In the genomic region with DNA sequence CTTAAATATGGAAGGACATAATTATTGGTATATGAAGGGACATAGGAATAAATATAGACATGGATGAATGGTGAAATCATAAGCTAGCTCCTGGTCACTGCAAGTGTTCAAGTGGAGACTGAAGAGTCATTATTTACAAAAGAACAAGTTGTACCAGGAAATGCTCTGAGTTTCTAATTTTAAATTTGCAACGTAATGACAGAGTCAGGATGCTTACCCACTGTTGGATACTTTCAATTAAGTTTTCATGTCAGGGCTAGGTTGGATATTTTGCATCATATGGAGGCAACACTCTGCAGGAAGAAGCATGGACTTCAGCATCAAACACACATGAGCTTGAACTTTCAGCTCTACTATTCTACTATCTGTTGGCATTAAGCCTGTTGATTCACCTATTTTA, we compare ENCODE assay signal across 15 cellular contexts.
DNase-seq lines count a peak whose midpoint lies in the region; ATAC-seq and TF ChIP-seq lines count a peak whose summit lies in the region.
"Had no signal": no experiment of that assay in that cellular context is flagged by ENCODE, and none has a peak within 500 bp of the region (broad histone marks: within the 10 kb centered on the region; RNA-seq: fewer than 3 reads in every experiment).

No MANE protein-coding gene starts in this region.

- peak overlapping the region; percentile 48 for H3K9ac ChIP-seq in PC-3 (ENCODE audit: low read length)

- CTCF ChIA-PET in PC-3 (lab: Charles Lee) (no interaction called here), Caco-2 (lab: Charles Lee) (no interaction called here)

- ATAC-seq in PC-3 (peak; percentile 60), mucosa of descending colon (peak; percentile 52)
- no peak for ATAC-seq in activated CD4-positive, CD25-positive, alpha-beta regulatory T cell treated with anti-CD3 and anti-CD28 coated beads, Interleukin-2, amount 50 U/mL, for 24 hours
- ATAC-seq: stimulated activated naive CD8-positive, alpha-beta T cell treated with anti-CD3 and anti-CD28 coated beads, Interleukin-15, Interleukin-2, amounts not matched to agents 100 U/mL and 50 U/mL, for 24 hours had no signal

- H3K9me3 Mint-ChIP-seq in Caco-2 (ENCODE audit: unreplicated experiment): no peaks in the 10 kb centered on the region
- H3K9me3 Mint-ChIP-seq: activated naive CD8-positive, alpha-beta T cell treated with anti-CD3 and anti-CD28 coated beads for 36 hours had no signal

- no peak for TF ChIP-seq CTCF in PC-3 (conservative IDR thresholded peaks at IDR 0.05; ENCODE audit: low read depth, low read length)
- TF ChIP-seq CTCF in epithelial cell of esophagus (IDR thresholded peaks at IDR 0.05; ENCODE audit: insufficient read depth, low read depth, low read length, missing control alignments): no peak
- TF ChIP-seq CTCF in mucosa of descending colon (IDR thresholded peaks at IDR 0.05): no peak
- no peak for TF ChIP-seq CTCF in Caco-2 (IDR thresholded peaks at IDR 0.05; ENCODE audit: insufficient read depth in 1 of 2, low read depth in 1 of 2, low read length in 1 of 2, severe bottlenecking in 1 of 2, unreplicated experiment in 1 of 2)

- no peak overlapping the region for H2AFZ ChIP-seq in PC-3 (ENCODE audit: low read length)

- H3K4me3 ChIP-seq in PC-3 (ENCODE audit: low read length) (peak overlapping the region; percentile 50), epithelial cell of esophagus (ENCODE audit: low read length) (no peak overlapping the region), mucosa of descending colon (no peak overlapping the region), Caco-2 (ENCODE audit: low read depth, low read length) (no peak overlapping the region)
- H3K4me3 ChIP-seq: HAP-1 had no signal

- peaks cover 4% of the 10 kb centered on the region for H3F3A ChIP-seq in PC-3 (ENCODE audit: low read length, unreplicated experiment)

- no peak overlapping the region for H3K27ac Mint-ChIP-seq in Caco-2 (ENCODE audit: unreplicated experiment)
- H3K27ac Mint-ChIP-seq: activated naive CD8-positive, alpha-beta T cell treated with anti-CD3 and anti-CD28 coated beads for 36 hours; progenitor cell of endocrine pancreas had no signal

- no peaks in the 10 kb centered on the region for H3K27me3 ChIP-seq in PC-3 (ENCODE audit: low read length)
- no peaks in the 10 kb centered on the region for H3K27me3 ChIP-seq in Caco-2 (replicated peaks; ENCODE audit: control insufficient read depth, insufficient read depth, low read length)

- H3K27me3 Mint-ChIP-seq in Caco-2 (ENCODE audit: insufficient read depth, unreplicated experiment): no peaks in the 10 kb centered on the region
- H3K27me3 Mint-ChIP-seq: progenitor cell of endocrine pancreas had no signal

- intact Hi-C loops in PC-3 (cut with micrococcal nuclease) (no loop called here), mucosa of descending colon (cut with DNase I, micrococcal nuclease) (no loop called here), Caco-2 (cut with micrococcal nuclease; ENCODE audit: unreplicated experiment) (no loop called here)

- H3K79me2 ChIP-seq in PC-3 (ENCODE audit: low read length): no peaks in the 10 kb centered on the region

- H3K27ac ChIP-seq in PC-3 (ENCODE audit: low read length): peak overlapping the region; percentile 94

- peak; percentile 98 for DNase-seq in DMS53 treated with DMSO at 0.1 percent for 48 hours (lab: John Stamatoyannopoulos, UW; ENCODE audit: unreplicated experiment)
- peak; percentile 87 for DNase-seq in PC-3
- peak; percentile 91 for DNase-seq in epithelial cell of esophagus (ENCODE audit: low read depth)
- no peak for DNase-seq in mucosa of descending colon
- DNase-seq in Caco-2: no peak
- DNase-seq in activated CD4-positive, alpha-beta T cell treated with anti-CD3 and anti-CD28 coated beads for 1 hour: no peak
- DNase-seq in stimulated activated naive CD4-positive, alpha-beta T cell (lab: John Stamatoyannopoulos, UW): no peak
- DNase-seq: activated naive CD8-positive, alpha-beta T cell treated with anti-CD3 and anti-CD28 coated beads for 36 hours; hippocampal formation; midbrain; stimulated activated CD4-positive, alpha-beta T cell treated with anti-CD3 and anti-CD28 coated beads, Interleukin-4, amount 100 ng/mL, for 4 hours; stimulated activated naive CD8-positive, alpha-beta T cell treated with anti-CD3 and anti-CD28 coated beads, Interleukin-15, Interleukin-2, amounts not matched to agents 100 U/mL and 50 U/mL, for 24 hours had no signal

- BruUV-seq in PC-3 (replicated peaks; lab: Mats Ljungman, UMichigan): TSS peak; percentile 85
- no TSS peak for BruUV-seq in Caco-2 (replicated peaks; lab: Mats Ljungman, UMichigan)

- no peak overlapping the region for H3K4me3 Mint-ChIP-seq in Caco-2 (ENCODE audit: unreplicated experiment)
- H3K4me3 Mint-ChIP-seq: activated naive CD8-positive, alpha-beta T cell treated with anti-CD3 and anti-CD28 coated beads for 36 hours had no signal

- H3K4me2 ChIP-seq in PC-3 (ENCODE audit: low read length): peak overlapping the region; percentile 80

- H3K4me1 ChIP-seq in PC-3 (ENCODE audit: insufficient read depth, low read length) (peaks cover 54% of the 10 kb centered on the region), mucosa of descending colon (ENCODE audit: low read depth) (no peaks in the 10 kb centered on the region), Caco-2 (no peaks in the 10 kb centered on the region)
- H3K4me1 ChIP-seq: HAP-1 had no signal

- H4K20me1 ChIP-seq in PC-3 (ENCODE audit: low read length): no peaks in the 10 kb centered on the region

- POLR2A ChIA-PET in PC-3 (lab: Charles Lee; ENCODE audit: unreplicated experiment): no interaction called here
- POLR2A ChIA-PET in Caco-2 (lab: Charles Lee): no interaction called here

- H3K9me2 ChIP-seq in PC-3 (replicated peaks; ENCODE audit: low read length): no peaks in the 10 kb centered on the region

- H3K36me3 ChIP-seq in PC-3 (ENCODE audit: low read depth, low read length): no peaks in the 10 kb centered on the region
- no peaks in the 10 kb centered on the region for H3K36me3 ChIP-seq in mucosa of descending colon (ENCODE audit: low read depth)
- no peaks in the 10 kb centered on the region for H3K36me3 ChIP-seq in Caco-2 (ENCODE audit: control insufficient read depth, insufficient read depth, low read length)
- H3K36me3 ChIP-seq: HAP-1 had no signal

- H3K36me3 Mint-ChIP-seq in Caco-2 (ENCODE audit: insufficient read depth, unreplicated experiment): no peaks in the 10 kb centered on the region
- H3K36me3 Mint-ChIP-seq: activated naive CD8-positive, alpha-beta T cell treated with anti-CD3 and anti-CD28 coated beads for 36 hours had no signal

- H3K4me1 Mint-ChIP-seq in Caco-2 (ENCODE audit: low read depth, unreplicated experiment): peaks cover 6% of the 10 kb centered on the region
- H3K4me1 Mint-ChIP-seq: activated naive CD8-positive, alpha-beta T cell treated with anti-CD3 and anti-CD28 coated beads for 36 hours had no signal

- no peaks in the 10 kb centered on the region for H3K9me3 ChIP-seq in PC-3 (ENCODE audit: low read length)
- no peaks in the 10 kb centered on the region for H3K9me3 ChIP-seq in mucosa of descending colon
- H3K9me3 ChIP-seq in Caco-2: no peaks in the 10 kb centered on the region
- H3K9me3 ChIP-seq: HAP-1 had no signal

Comparison
In these comparisons a context has a peak if more than half of its experiments do, and no peak if none do; other contexts are left out.
1. DNase-seq: peak in DMS53 treated with DMSO at 0.1 percent for 48 hours (single experiment), PC-3 (single experiment) and epithelial cell of esophagus (single experiment); none in mucosa of descending colon (0 of 3), Caco-2 (0 of 2), activated CD4-positive, alpha-beta T cell treated with anti-CD3 and anti-CD28 coated beads for 1 hour (single experiment) and stimulated activated naive CD4-positive, alpha-beta T cell (0 of 6).
2. ATAC-seq: peak in PC-3 (single experiment) and mucosa of descending colon (single experiment); none in activated CD4-positive, CD25-positive, alpha-beta regulatory T cell treated with anti-CD3 and anti-CD28 coated beads, Interleukin-2, amount 50 U/mL, for 24 hours (0 of 2).